In the genomic region with DNA sequence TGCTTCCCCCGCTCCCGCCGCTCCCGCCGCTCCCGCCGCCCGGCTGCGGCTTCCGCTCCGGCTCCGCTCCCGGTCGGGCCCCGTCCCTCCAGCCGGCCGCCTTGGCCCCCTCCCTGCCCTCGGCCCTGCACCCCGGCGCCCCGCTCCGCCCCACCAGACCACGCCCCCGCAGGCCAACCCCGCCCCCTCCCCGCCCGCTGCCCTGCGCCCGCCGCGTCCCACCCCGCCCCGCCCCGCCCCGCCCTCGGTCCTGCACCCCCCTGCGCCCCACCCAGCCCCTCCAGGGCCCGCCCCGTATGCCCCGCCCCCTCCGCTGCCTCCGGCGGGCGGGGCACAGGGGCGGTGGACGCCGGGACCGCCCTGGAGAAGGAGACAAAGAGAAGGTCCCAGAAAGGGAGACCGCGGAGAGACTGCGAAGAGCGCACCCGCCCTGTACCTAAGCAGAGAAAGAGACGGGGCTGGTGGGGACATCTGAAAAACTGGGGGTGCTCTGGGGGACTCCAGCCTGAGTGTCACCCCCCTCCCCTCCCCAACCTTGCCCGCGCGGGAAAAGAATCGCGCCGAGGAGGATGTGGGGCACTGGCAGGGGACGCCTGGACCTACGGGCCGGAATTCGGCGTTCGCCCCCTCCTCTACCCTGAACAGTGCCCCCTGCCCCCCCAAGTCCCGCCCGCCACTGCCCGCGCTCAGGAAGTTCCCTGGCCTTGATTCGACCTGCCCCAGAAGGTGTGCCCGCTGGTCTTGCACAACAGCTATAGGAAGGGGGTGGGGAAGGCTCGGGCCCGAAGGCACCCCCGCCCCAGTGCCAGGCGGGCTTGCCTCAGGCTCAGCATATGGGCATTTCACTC, we compare ENCODE assay signal across 8 cellular contexts. TPM values are rescaled to one million over a fixed set of nuclear protein-coding genes. Genes with fewer than 3 reads are reported as not detected.
DNase-seq lines count a peak whose midpoint lies in the region; TF ChIP-seq lines count a peak whose summit lies in the region.

No MANE protein-coding gene starts in this region.

- H3K27ac ChIP-seq in ACC112 (ENCODE audit: low read depth, low read length): peak overlapping the region; percentile 84
- peak overlapping the region; percentile 64 for H3K27ac ChIP-seq in angular gyrus (ENCODE audit: low read depth, low read length)
- H3K27ac ChIP-seq in right atrium auricular region: peak overlapping the region; percentile 89 to 94
- peak overlapping the region; percentile 100 for H3K27ac ChIP-seq in vagina

- TF ChIP-seq CTCF in right atrium auricular region (IDR thresholded peaks at IDR 0.05): no peak
- TF ChIP-seq CTCF in vagina (IDR thresholded peaks at IDR 0.05): no peak

- TF ChIP-seq POLR2A in vagina (IDR thresholded peaks at IDR 0.05): peak in 1 of 2 donors; percentile 66

- no peak overlapping the region for H2AFZ ChIP-seq in ACC112 (ENCODE audit: low read length, unreplicated experiment)

- DNase-seq in GM19240 (ENCODE audit: insufficient read length, low spot score) (peak; percentile 74), NCI-H1092 treated with DMSO at 0.1 percent for 48 hours (lab: John Stamatoyannopoulos, UW) (peak; percentile 76), T-helper 9 cell (peak; percentile 84), right atrium auricular region (ENCODE audit: low spot score) (no peak), retina (peak; percentile 77), vagina (ENCODE audit: extremely low spot score in 2 of 2) (peak in 1 of 2 donors; percentile 92)

- H3K4me1 ChIP-seq in ACC112 (ENCODE audit: control insufficient read depth, insufficient read depth, low read length, unreplicated experiment) (peaks cover 63% of the 10 kb centered on the region), right atrium auricular region (peaks cover 0 to 59% of the 10 kb centered on the region in 2 donors), vagina (peaks cover 78% of the 10 kb centered on the region)

- H3K4me3 ChIP-seq in ACC112 (ENCODE audit: low read depth, low read length) (peak overlapping the region; percentile 96), right atrium auricular region (peak overlapping the region; percentile 88 to 89), vagina (peak overlapping the region; percentile 89 to 97)

- no peaks in the 10 kb centered on the region for H3K9me3 ChIP-seq in right atrium auricular region
- H3K9me3 ChIP-seq in vagina: no peaks in the 10 kb centered on the region

- H3K36me3 ChIP-seq in ACC112 (ENCODE audit: insufficient read depth, low read length) (peaks cover 7% of the 10 kb centered on the region; the same call in 1 of the 2 replicates), right atrium auricular region (no peaks in the 10 kb centered on the region), vagina (peaks cover 0 to 13% of the 10 kb centered on the region in 2 donors)

- peaks cover 49% of the 10 kb centered on the region for H3K79me2 ChIP-seq in ACC112 (ENCODE audit: control insufficient read depth, insufficient read depth, low read length, unreplicated experiment)

- intact Hi-C loops in vagina (cut with DNase I): no loop called here

- H3K27me3 ChIP-seq in ACC112 (ENCODE audit: insufficient read depth, low read length) (no peaks in the 10 kb centered on the region), right atrium auricular region (no peaks in the 10 kb centered on the region), vagina (no peaks in the 10 kb centered on the region)

RNA-seq across cellular contexts. Expression of a gene that starts 42.9 kb away (rescaled TPM):
- total RNA-seq in right atrium auricular region: 10 to 100 TPM; 44.9 to 72.8 TPM
- 56.2 TPM for total RNA-seq in vagina
